8 cellular contexts compared by ENCODE assay signal in the genomic region with DNA sequence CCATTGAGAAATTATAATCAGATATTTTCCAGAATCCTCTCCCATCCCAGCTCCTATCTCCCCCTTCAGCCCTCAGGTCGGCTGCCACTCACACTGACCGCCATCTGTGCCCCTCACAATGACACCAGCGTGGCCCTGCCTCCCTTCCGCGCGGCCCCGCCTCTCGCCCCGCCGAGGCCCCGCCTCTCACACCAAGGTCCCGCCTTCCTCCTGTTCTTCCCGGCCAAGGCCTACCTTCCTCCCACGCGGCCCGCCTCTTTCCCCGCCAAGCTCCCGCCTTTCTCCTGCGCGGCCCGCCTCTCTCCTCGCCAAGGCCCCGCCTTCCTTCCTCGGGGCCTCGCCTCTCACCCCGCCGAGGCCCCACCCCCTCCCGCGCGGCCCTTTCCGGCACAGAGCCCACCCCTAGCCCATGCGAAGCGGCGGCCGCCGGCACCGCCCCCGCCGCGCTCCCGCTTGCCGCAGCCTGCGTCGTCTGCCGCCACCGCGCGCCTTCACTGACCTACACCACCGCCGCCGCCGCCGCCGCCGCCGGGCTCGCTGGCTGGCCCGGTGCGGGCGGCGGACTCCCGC.
DNase-seq lines count a peak whose midpoint lies in the region; ATAC-seq lines count a peak whose summit lies in the region.

TSS of gene DNAJC21 (plus strand) at position 410 of the 570 bp plus-strand sequence. CDS start 261 bp downstream, outside the sequence.

- H3K9me3 ChIP-seq in BLaER1 treated with 17β-estradiol and CSF1 and Interleukin-3, amounts not matched to agents 10 nM and 100 nM (replicated peaks in 1 of 11) = no peaks in the 10 kb centered on the region

- ATAC-seq in GM19397 (IDR thresholded peaks at IDR 0.05; ENCODE audit: unreplicated experiment) = peak; percentile 90
- peak; percentile 78 for ATAC-seq in HG03565 (IDR thresholded peaks at IDR 0.05; ENCODE audit: unreplicated experiment)

- no peaks in the 10 kb centered on the region for H3K27me3 ChIP-seq in BLaER1 treated with 17β-estradiol and CSF1 and Interleukin-3, amounts not matched to agents 10 nM and 100 nM

- peak within 1 kb of the TSS; percentile 78 to 95 (median 87) for H3K27ac ChIP-seq in BLaER1 treated with 17β-estradiol and CSF1 and Interleukin-3, amounts not matched to agents 10 nM and 100 nM

- H3K9ac ChIP-seq in BLaER1 treated with 17β-estradiol and CSF1 and Interleukin-3, amounts not matched to agents 10 nM and 100 nM = peak within 1 kb of the TSS; percentile 81 to 95 (median 91)

- DNase-seq in NCI-H748 treated with DMSO at 0.1 percent for 48 hours (lab: John Stamatoyannopoulos, UW) (peak; percentile 100), cortex of kidney (lab: John Stamatoyannopoulos, UW) (peak; percentile 63), left kidney (ENCODE audit: low read depth, low spot score) (peak; percentile 99)
- peak; percentile 96 for DNase-seq in activated CD4-positive, alpha-beta T cell treated with anti-CD3 and anti-CD28 coated beads, Interleukin-2, amount 50 U/mL, for 1 hour
- peak; percentile 98 for DNase-seq in stimulated activated CD4-positive, alpha-beta T cell treated with anti-CD3 and anti-CD28 coated beads, Interleukin-1b, Interleukin-23, amount 100 ng/mL, for 48 hours

- peak within 1 kb of the TSS; percentile 71 to 96 (median 86) for H3K4me2 ChIP-seq in BLaER1 treated with 17β-estradiol and CSF1 and Interleukin-3, amounts not matched to agents 10 nM and 100 nM

- H3K4me3 ChIP-seq in BLaER1 treated with 17β-estradiol and CSF1 and Interleukin-3, amounts not matched to agents 10 nM and 100 nM = peak within 1 kb of the TSS; percentile 80 to 97 (median 92)

- H3K36me3 ChIP-seq in BLaER1 treated with 17β-estradiol and CSF1 and Interleukin-3, amounts not matched to agents 10 nM and 100 nM = peaks cover 36 to 64% (median 50%) of the 10 kb centered on the region in 11 experiments

- peaks cover 24 to 30% (median 28%) of the 10 kb centered on the region in 10 experiments; a peak in 19 of 20 replicates for H3K4me1 ChIP-seq in BLaER1 treated with 17β-estradiol and CSF1 and Interleukin-3, amounts not matched to agents 10 nM and 100 nM

- H4K20me1 ChIP-seq in BLaER1 treated with 17β-estradiol and CSF1 and Interleukin-3, amounts not matched to agents 10 nM and 100 nM = peaks cover 5 to 81% (median 37%) of the 10 kb centered on the region in 11 experiments; a peak in 19 of 22 replicates

Comparison
In these comparisons a context has a peak if more than half of its experiments do, and no peak if none do; other contexts are left out.
1. Peak in every context shown above with its lines: DNase-seq, ATAC-seq, H3K4me3 ChIP-seq and H3K27ac ChIP-seq.